9 cellular contexts compared by ENCODE assay signal in genomic region chr5:119366537-119366874, GRCh38. TPM values are rescaled to one million over a fixed set of nuclear protein-coding genes. Genes with fewer than 3 reads are reported as not detected.
DNase-seq lines count a peak whose midpoint lies in the region; ATAC-seq and TF ChIP-seq lines count a peak whose summit lies in the region.
"Had no signal": no experiment of that assay in that cellular context is flagged by ENCODE, and none has a peak within 500 bp of the region (broad histone marks: within the 10 kb centered on the region; RNA-seq: fewer than 3 reads in every experiment).

No MANE protein-coding gene starts in this region.

- TF ChIP-seq POLR2A in body of pancreas (IDR thresholded peaks at IDR 0.05): no peak

- H3K4me3 Mint-ChIP-seq in activated T-helper 2 cell treated with anti-CD3 and anti-CD28 coated beads, Interferon-gamma antibody, Interleukin-2, Interleukin-4, amounts not matched to agents 10 μg/mL and 5 μg/mL and 100 μg/mL, durations not matched to agents 14 hours and 24 hours and 36 hours (ENCODE audit: low read depth): peak overlapping the region; percentile 72
- peak overlapping the region; percentile 75 to 81 for H3K4me3 Mint-ChIP-seq in stimulated activated naive B cell treated with anti-CD40 and anti-IgM and Interleukin-4, amounts not matched to agents 10 μg/mL and 1 μg/mL and 100 μg/mL, for 72 hours

- no peaks in the 10 kb centered on the region for H3K27me3 Mint-ChIP-seq in activated T-helper 2 cell treated with anti-CD3 and anti-CD28 coated beads, Interferon-gamma antibody, Interleukin-2, Interleukin-4, amounts not matched to agents 10 μg/mL and 5 μg/mL and 100 μg/mL, durations not matched to agents 14 hours and 24 hours and 36 hours (ENCODE audit: low read depth)
- no peaks in the 10 kb centered on the region for H3K27me3 Mint-ChIP-seq in stimulated activated naive B cell treated with anti-CD40 and anti-IgM and Interleukin-4, amounts not matched to agents 10 μg/mL and 1 μg/mL and 100 μg/mL, for 72 hours

- peaks cover 4% of the 10 kb centered on the region for H3K9me3 Mint-ChIP-seq in activated T-helper 2 cell treated with anti-CD3 and anti-CD28 coated beads, Interferon-gamma antibody, Interleukin-2, Interleukin-4, amounts not matched to agents 10 μg/mL and 5 μg/mL and 100 μg/mL, durations not matched to agents 14 hours and 24 hours and 36 hours
- H3K9me3 Mint-ChIP-seq in stimulated activated naive B cell treated with anti-CD40 and anti-IgM and Interleukin-4, amounts not matched to agents 10 μg/mL and 1 μg/mL and 100 μg/mL, for 72 hours: no peaks in the 10 kb centered on the region

- H3K4me3 ChIP-seq in body of pancreas: no peak overlapping the region

- no peak for TF ChIP-seq CTCF in body of pancreas (IDR thresholded peaks at IDR 0.05)

- no peak overlapping the region for H3K27ac ChIP-seq in body of pancreas

- no peaks in the 10 kb centered on the region for H3K27me3 ChIP-seq in body of pancreas

- H3K36me3 ChIP-seq in body of pancreas (replicated peaks in 1 of 2; ENCODE audit: insufficient read depth in 1 of 2, low read depth in 2 of 2): no peaks in the 10 kb centered on the region

- peak overlapping the region; percentile 92 for H3K27ac Mint-ChIP-seq in activated T-helper 2 cell treated with anti-CD3 and anti-CD28 coated beads, Interferon-gamma antibody, Interleukin-2, Interleukin-4, amounts not matched to agents 10 μg/mL and 5 μg/mL and 100 μg/mL, durations not matched to agents 14 hours and 24 hours and 36 hours
- peak overlapping the region; percentile 91 for H3K27ac Mint-ChIP-seq in stimulated activated naive B cell treated with anti-CD40 and anti-IgM and Interleukin-4, amounts not matched to agents 10 μg/mL and 1 μg/mL and 100 μg/mL, for 72 hours

- DNase-seq in activated T-helper 2 cell treated with anti-CD3 and anti-CD28 coated beads, Interferon-gamma antibody, Interleukin-2, Interleukin-4, amounts not matched to agents 10 μg/mL and 5 μg/mL and 100 μg/mL, durations not matched to agents 14 hours and 24 hours and 36 hours (ENCODE audit: low spot score): no peak
- DNase-seq in stimulated activated naive B cell treated with anti-CD40 and anti-IgM and Interleukin-4, amounts not matched to agents 10 μg/mL and 1 μg/mL and 100 μg/mL, for 72 hours: no peak
- no peak for DNase-seq in dermis blood vessel endothelial cell
- DNase-seq in body of pancreas: no peak
- no peak for DNase-seq in cardiac septum (ENCODE audit: low spot score)
- no peak for DNase-seq in stimulated activated CD4-positive, alpha-beta T cell treated with anti-CD3 and anti-CD28 coated beads, Interleukin-15, amount 100 ng/mL, for 24 hours
- DNase-seq: activated gamma-delta T cell had no signal

- peaks cover 83% of the 10 kb centered on the region for H3K4me1 Mint-ChIP-seq in activated T-helper 2 cell treated with anti-CD3 and anti-CD28 coated beads, Interferon-gamma antibody, Interleukin-2, Interleukin-4, amounts not matched to agents 10 μg/mL and 5 μg/mL and 100 μg/mL, durations not matched to agents 14 hours and 24 hours and 36 hours (ENCODE audit: low read depth)
- H3K4me1 Mint-ChIP-seq in stimulated activated naive B cell treated with anti-CD40 and anti-IgM and Interleukin-4, amounts not matched to agents 10 μg/mL and 1 μg/mL and 100 μg/mL, for 72 hours: peaks cover 60 to 92% of the 10 kb centered on the region in 2 donors

- WGBS in body of pancreas, 2 donors: 78 to 84% methylated on average over 2 of the region's 2 CpGs

- no peaks in the 10 kb centered on the region for H3K4me1 ChIP-seq in body of pancreas

- peak; percentile 28 for ATAC-seq in GM19025 (IDR thresholded peaks at IDR 0.05; ENCODE audit: low read depth, unreplicated experiment)
- peak; percentile 28 for ATAC-seq in HG02759 (IDR thresholded peaks at IDR 0.05; ENCODE audit: unreplicated experiment)
- peak; percentile 36 to 44 for ATAC-seq in stimulated activated naive B cell treated with anti-CD40 and anti-IgM and Interleukin-4, amounts not matched to agents 10 μg/mL and 1 μg/mL and 100 μg/mL, for 72 hours (replicated peaks)
- ATAC-seq in body of pancreas: no peak

- intact Hi-C loops in activated T-helper 2 cell treated with anti-CD3 and anti-CD28 coated beads, Interferon-gamma antibody, Interleukin-2, Interleukin-4, amounts not matched to agents 10 μg/mL and 5 μg/mL and 100 μg/mL, durations not matched to agents 14 hours and 24 hours and 36 hours (cut with micrococcal nuclease): loop anchor here (2.0 to 5.0 kb wide), 2 partner anchors 58 to 379 kb away; partner anchors contain the start of gene DTWD2
- intact Hi-C loops in body of pancreas (cut with DNase I) (no loop called here), cardiac septum (cut with DNase I) (no loop called here)

- peaks cover 90% of the 10 kb centered on the region for H3K36me3 Mint-ChIP-seq in activated T-helper 2 cell treated with anti-CD3 and anti-CD28 coated beads, Interferon-gamma antibody, Interleukin-2, Interleukin-4, amounts not matched to agents 10 μg/mL and 5 μg/mL and 100 μg/mL, durations not matched to agents 14 hours and 24 hours and 36 hours (ENCODE audit: low read depth)
- H3K36me3 Mint-ChIP-seq in stimulated activated naive B cell treated with anti-CD40 and anti-IgM and Interleukin-4, amounts not matched to agents 10 μg/mL and 1 μg/mL and 100 μg/mL, for 72 hours: peaks cover 41 to 63% of the 10 kb centered on the region in 2 donors

- no peaks in the 10 kb centered on the region for H3K9me3 ChIP-seq in body of pancreas

RNA-seq across cellular contexts. Expression of gene TNFAIP8, which starts 10.7 kb away (rescaled TPM):
- 112 and 117 TPM in 2 replicates for total RNA-seq in activated T-helper 2 cell treated with anti-CD3 and anti-CD28 coated beads, Interferon-gamma antibody, Interleukin-2, Interleukin-4, amounts not matched to agents 10 μg/mL and 5 μg/mL and 100 μg/mL, durations not matched to agents 14 hours and 24 hours and 36 hours
- total RNA-seq in dermis blood vessel endothelial cell: 13.6 and 15.9 TPM in 2 replicates
- total RNA-seq in body of pancreas: 10 to 100 TPM; 15.8 to 32.3 TPM
- total RNA-seq in cardiac septum: 2.6 TPM
